In the genomic region with DNA sequence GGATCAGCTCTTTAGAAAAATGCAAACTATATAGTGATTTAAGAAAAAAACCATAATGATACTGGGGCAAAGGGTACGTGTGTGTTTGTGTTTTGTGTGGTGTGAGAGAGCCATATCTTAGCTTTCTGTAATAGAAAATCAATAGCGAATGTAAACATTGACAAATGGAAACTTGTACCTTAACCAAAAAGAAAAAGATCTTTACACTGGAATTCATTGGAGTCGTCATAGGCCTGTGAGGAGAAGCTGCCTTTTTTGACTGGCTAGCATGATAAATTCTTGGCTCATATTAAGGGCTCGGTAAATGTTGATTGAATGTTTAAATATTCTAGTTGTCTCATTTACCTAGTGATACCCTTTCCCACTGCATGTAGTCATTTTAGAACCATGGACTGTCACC, we compare ENCODE assay signal across 6 cellular contexts.
"Had no signal": no experiment of that assay in that cellular context is flagged by ENCODE, and none has a peak within 500 bp of the region (broad histone marks: within the 10 kb centered on the region; RNA-seq: fewer than 3 reads in every experiment).

No MANE protein-coding gene starts in this region.

- ATAC-seq: HepG2, K562 had no signal

- H3K36me3 Mint-ChIP-seq: IgD-negative memory B cell had no signal

- DNase-seq: IMR-90 had no signal

- H3K27me3 Mint-ChIP-seq: IgD-negative memory B cell had no signal

- H3K27ac ChIP-seq: HL-60 had no signal

- H3K27ac Mint-ChIP-seq: IgD-negative memory B cell had no signal

- H3K9me3 Mint-ChIP-seq: IgD-negative memory B cell had no signal

- FAIRE-seq: HepG2, HTR-8/SVneo, K562 had no signal

- H3K4me3 ChIP-seq: K562 had no signal

- H3K4me1 Mint-ChIP-seq: IgD-negative memory B cell had no signal

- H3K4me3 Mint-ChIP-seq: IgD-negative memory B cell had no signal
